In the genomic region with DNA sequence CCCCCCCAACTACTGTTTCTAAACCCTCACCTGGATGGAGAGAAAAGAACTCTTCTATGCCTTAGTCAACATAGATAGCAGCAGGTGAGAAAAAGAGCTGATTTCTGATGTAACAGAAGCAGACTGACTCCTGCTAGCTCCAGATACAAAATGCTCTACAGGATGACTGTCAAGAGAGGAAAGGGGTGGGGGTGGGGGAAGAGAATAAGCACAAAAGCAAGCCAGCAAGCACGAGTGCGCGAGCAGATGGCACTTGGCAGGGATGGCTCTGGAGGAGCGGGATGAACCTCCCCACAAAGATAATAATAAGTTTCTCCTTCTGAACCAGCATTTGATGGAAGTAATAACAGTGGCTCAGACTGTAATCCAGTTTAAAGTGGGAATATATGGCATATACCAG, we compare ENCODE assay signal across 13 cellular contexts. TPM values are rescaled to one million over a fixed set of nuclear protein-coding genes. Genes with fewer than 3 reads are reported as not detected.
DNase-seq lines count a peak whose midpoint lies in the region; ATAC-seq, FAIRE-seq and TF ChIP-seq lines count a peak whose summit lies in the region.
"Had no signal": no experiment of that assay in that cellular context is flagged by ENCODE, and none has a peak within 500 bp of the region (broad histone marks: within the 10 kb centered on the region; RNA-seq: fewer than 3 reads in every experiment).

No MANE protein-coding gene starts in this region.

- no peak for TF ChIP-seq RAD21 in H1 (IDR thresholded peaks at IDR 0.05 in 1 of 2, conservative IDR thresholded peaks at IDR 0.05 in 1 of 2; ENCODE audit: low read depth in 2 of 2, low read length in 2 of 2)

- TF ChIP-seq EP300 in H1 (IDR thresholded peaks at IDR 0.05; ENCODE audit: borderline replicate concordance in 1 of 2, low read depth in 2 of 2, low read length in 2 of 2): no peak

- H3K4me3 ChIP-seq in LNCaP clone FGC (ENCODE audit: low read depth, low read length) (0 out of 2 replicates have a peak overlapping the region, but pooled peaks have one; percentile 13), H1 (ENCODE audit: extremely low read depth in 1 of 4, insufficient read depth in 2 of 4, low read depth in 3 of 4, low read length in 4 of 4) (peak overlapping the region in 1 of 4 experiments; percentile 23; a peak in 1 of 8 replicates), psoas muscle (no peak overlapping the region)
- H3K4me3 ChIP-seq: lower lobe of right lung had no signal

- ATAC-seq in psoas muscle (peak; percentile 70 to 87 (median 78)), HG03095 (IDR thresholded peaks at IDR 0.05; ENCODE audit: unreplicated experiment) (no peak)
- ATAC-seq: lower lobe of right lung had no signal

- H3K36me3 ChIP-seq in H1 (ENCODE audit: control insufficient read depth in 2 of 4, insufficient read depth in 4 of 4, low read length in 3 of 4) (peaks cover 0 to 3% (median under 1%) of the 10 kb centered on the region in 4 experiments; a peak in 2 of 8 replicates), psoas muscle (ENCODE audit: insufficient read depth in 1 of 2, low read depth in 1 of 2) (peaks cover 5 to 25% of the 10 kb centered on the region in 2 donors)

- POLR2A ChIA-PET in H1 (lab: Charles Lee; ENCODE audit: partially characterized antibody): interaction anchor here (1.0 to 1.9 kb wide), 6 partner anchors 10 to 152 kb away, joined by 3 to 7 read pairs (median 4); no protein-coding TSS in a partner anchor

- no peak overlapping the region for H4K5ac ChIP-seq in H1 (ENCODE audit: insufficient read length, low read depth, low read length)

- no peak overlapping the region for H4K91ac ChIP-seq in H1 (replicated peaks; ENCODE audit: insufficient read length, low read length)

- no peak overlapping the region for H2AK5ac ChIP-seq in H1 (ENCODE audit: low read depth, low read length)

- no peak overlapping the region for H3K4ac ChIP-seq in H1 (replicated peaks; ENCODE audit: insufficient read length, low read depth, low read length)

- no peak for TF ChIP-seq POLR2A in H1 (IDR thresholded peaks at IDR 0.05; ENCODE audit: control extremely low read depth in 1 of 2, low read depth in 2 of 2, low read length in 2 of 2)

- no peak overlapping the region for H2BK12ac ChIP-seq in H1 (ENCODE audit: low read depth, low read length)

- no peak overlapping the region for H3K18ac ChIP-seq in H1 (ENCODE audit: extremely low read depth, low read length)

- DNase-seq in LNCaP clone FGC (ENCODE audit: low read depth): no peak
- peak; percentile 67 to 84 for DNase-seq in NCI-H446 (lab: John Stamatoyannopoulos, UW)
- no peak for DNase-seq in H1 (ENCODE audit: low read depth in 1 of 2, low spot score in 2 of 2)
- DNase-seq in psoas muscle: peak in 1 of 2 donors; percentile 73
- no peak for DNase-seq in MV-4-11 (lab: John Stamatoyannopoulos, UW)
- no peak for DNase-seq in OCI-M1 (lab: John Stamatoyannopoulos, UW)
- DNase-seq in epidermal melanocyte (ENCODE audit: insufficient read length, low spot score): no peak
- DNase-seq: activated naive CD4-positive, alpha-beta T cell treated with Interleukin-2 at 50 U/mL for 16 hours; lower lobe of right lung; NCI-H226; SK-N-SH had no signal

- no peak overlapping the region for H3K9ac ChIP-seq in H1 (replicated peaks in 1 of 4; ENCODE audit: extremely low read depth in 1 of 4, low read depth in 3 of 4, low read length in 3 of 4)
- H3K9ac ChIP-seq: parathyroid adenoma, SK-N-SH had no signal

- WGBS in H1 (ENCODE audit: extremely low coverage in 1 of 2, insufficient coverage in 1 of 2, insufficient read length in 1 of 2, insufficient replicate concordance in 2 of 2, low coverage in 1 of 2, low lambda C conversion rate in 2 of 2, missing lambda C conversion rate in 1 of 2), 2 experiments: 50% methylated on average over 4 of the region's 4 CpGs; no CpG with 5 or more reads in 1 of the 2 experiments
- 6 to 46% (median 29%) methylated on average over 4 of the region's 4 CpGs for WGBS in psoas muscle, 3 donors

- H3K4me1 ChIP-seq in H1 (replicated peaks in 1 of 4; ENCODE audit: control insufficient read depth in 3 of 4, insufficient read depth in 4 of 4, low read length in 3 of 4) (peaks cover 2 to 19% (median 9%) of the 10 kb centered on the region in 4 experiments; a peak in 5 of 7 replicates), psoas muscle (peaks cover 71% of the 10 kb centered on the region)

- H3K27me3 ChIP-seq in H1 (replicated peaks in 1 of 4; ENCODE audit: control insufficient read depth in 3 of 4, extremely low read depth in 1 of 4, insufficient read depth in 3 of 4, low read length in 3 of 4) (no peaks in the 10 kb centered on the region), psoas muscle (ENCODE audit: insufficient read depth in 3 of 3, low read length in 2 of 3) (no peaks in the 10 kb centered on the region)

- H4K8ac ChIP-seq in H1 (ENCODE audit: extremely low read depth, insufficient read depth, low read length): no peak overlapping the region

- no peaks in the 10 kb centered on the region for H3K9me3 ChIP-seq in H1 (ENCODE audit: insufficient read depth in 2 of 2, low read depth in 1 of 2, low read length in 1 of 2)
- H3K9me3 ChIP-seq in psoas muscle: no peaks in the 10 kb centered on the region
- H3K9me3 ChIP-seq: lower lobe of right lung, SK-N-SH had no signal

- no peak overlapping the region for H3K23ac ChIP-seq in H1 (ENCODE audit: insufficient read length)

- peaks cover 0 to 9% of the 10 kb centered on the region in 2 experiments for H4K20me1 ChIP-seq in H1 (replicated peaks in 1 of 2; ENCODE audit: control insufficient read depth in 1 of 2, insufficient read depth in 2 of 2, low read length in 2 of 2)

- H3K14ac ChIP-seq in H1 (ENCODE audit: insufficient read length): no peak overlapping the region

- no peak overlapping the region for H2BK20ac ChIP-seq in H1 (ENCODE audit: low read length)

- no peak overlapping the region for H3K56ac ChIP-seq in H1 (replicated peaks; ENCODE audit: insufficient read length, low read depth, low read length)

- no peak overlapping the region for H2BK15ac ChIP-seq in H1 (ENCODE audit: low read length)

- intact Hi-C loops in psoas muscle (cut with DNase I): loop anchor here in 1 of 2 donors (10.0 kb wide), 1 partner anchor 437 kb away; no protein-coding TSS in a partner anchor

- peaks cover 2% of the 10 kb centered on the region; the same call in 1 of the 2 replicates for H3K23me2 ChIP-seq in H1 (ENCODE audit: low read depth, low read length)

- no peak overlapping the region for H2AFZ ChIP-seq in H1 (ENCODE audit: low read length)
- H2AFZ ChIP-seq: parathyroid adenoma had no signal

- no peak overlapping the region for H2BK120ac ChIP-seq in H1 (replicated peaks; ENCODE audit: low read depth, low read length)

- no peak for TF ChIP-seq CTCF in LNCaP clone FGC (IDR thresholded peaks at IDR 0.05; ENCODE audit: control insufficient read depth, extremely low read depth, insufficient read depth)
- TF ChIP-seq CTCF in H1 (IDR thresholded peaks at IDR 0.05; ENCODE audit: control extremely low read depth in 1 of 3, insufficient read depth in 1 of 3, low read depth in 1 of 3, low read length in 3 of 3): no peak
- no peak for TF ChIP-seq CTCF in psoas muscle (IDR thresholded peaks at IDR 0.05)

- H3K4me2 ChIP-seq in H1 (ENCODE audit: insufficient read depth in 1 of 2, low read depth in 2 of 2, low read length in 2 of 2): peak overlapping the region; percentile 34 to 38

- H3K79me1 ChIP-seq in H1 (ENCODE audit: low read depth, low read length): no peaks in the 10 kb centered on the region

- CTCF ChIA-PET in H1 (lab: Charles Lee; ENCODE audit: partially characterized antibody): interaction anchor here (0.5 to 3.5 kb wide), 9 partner anchors 8 to 667 kb away, joined by 3 to 14 read pairs (median 5); no protein-coding TSS in a partner anchor

- no peak overlapping the region for H2BK5ac ChIP-seq in H1 (ENCODE audit: low read depth, low read length)

- no peak for FAIRE-seq in H1 (lab: Jason Lieb, UNC)

- H3K79me2 ChIP-seq in H1 (ENCODE audit: control insufficient read depth in 1 of 2, insufficient read depth in 2 of 2, low read length in 2 of 2): peaks cover 0 to 43% of the 10 kb centered on the region in 2 experiments; a peak in 2 of 4 replicates

- no peak overlapping the region for H3K27ac ChIP-seq in H1 (ENCODE audit: low read depth, low read length)
- H3K27ac ChIP-seq in psoas muscle: peak overlapping the region; percentile 66
- H3K27ac ChIP-seq: lower lobe of right lung, parathyroid adenoma had no signal

TF ChIP-seq in H1, 55 proteins besides CTCF, POLR2A, EP300 and RAD21 (continues in another document):
- no peak for TF ChIP-seq CBX8 (IDR thresholded peaks at IDR 0.05; ENCODE audit: borderline replicate concordance, low read depth, low read length)
- no peak for TF ChIP-seq CREB1 (IDR thresholded peaks at IDR 0.05)
- TF ChIP-seq TCF12 (IDR thresholded peaks at IDR 0.05; ENCODE audit: low read depth, low read length): no peak
- TF ChIP-seq JUN (IDR thresholded peaks at IDR 0.05; ENCODE audit: low read depth, low read length): no peak
- no peak for TF ChIP-seq ZNF274 (IDR thresholded peaks at IDR 0.05; ENCODE audit: borderline replicate concordance, extremely low read depth, low read length)
- TF ChIP-seq KDM4A (IDR thresholded peaks at IDR 0.05; ENCODE audit: low read depth, low read length, severe bottlenecking): no peak
- TF ChIP-seq SIN3A (conservative IDR thresholded peaks at IDR 0.05 in 1 of 2, IDR thresholded peaks at IDR 0.05 in 1 of 2; ENCODE audit: low read depth in 1 of 2, low read length in 2 of 2): 0 out of 4 replicates have a peak, but pooled peaks of 1 of the 2 experiments have one; percentile 21
- TF ChIP-seq, protein P1, sequence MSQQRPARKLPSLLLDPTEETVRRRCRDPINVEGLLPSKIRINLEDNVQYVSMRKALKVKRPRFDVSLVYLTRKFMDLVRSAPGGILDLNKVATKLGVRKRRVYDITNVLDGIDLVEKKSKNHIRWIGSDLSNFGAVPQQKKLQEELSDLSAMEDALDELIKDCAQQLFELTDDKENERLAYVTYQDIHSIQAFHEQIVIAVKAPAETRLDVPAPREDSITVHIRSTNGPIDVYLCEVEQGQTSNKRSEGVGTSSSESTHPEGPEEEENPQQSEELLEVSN (IDR thresholded peaks at IDR 0.05): no peak
- TF ChIP-seq JUND (IDR thresholded peaks at IDR 0.05; ENCODE audit: low read length): peak; percentile 4; the same call in 1 of the 2 replicates
- 0 out of 2 replicates have a peak, but pooled peaks have one; percentile 20 for TF ChIP-seq TAF1 (IDR thresholded peaks at IDR 0.05; ENCODE audit: low read depth, low read length)

RNA-seq across cellular contexts. Expression of gene SPDEF, which starts 45.6 kb away (rescaled TPM):
- 0.15 TPM in 1 of 2 replicates, not detected in the other for total RNA-seq in H1 (2021; fragmentation: NEBNext Ultra II Directional; extraction: Animal tissue kit (Norgen Biotek cat#: 25700))
- polyA plus RNA-seq in H1 (2011; rRNA removed) (0.30 TPM in 2 replicates), psoas muscle (under 1 TPM; 0.03 to 0.22 (median 0.21) TPM)
- polyA plus RNA-seq in H1 (2011; cell fraction: cytosol; rRNA removed): 0.45 TPM
- 0.87 TPM for polyA plus RNA-seq in H1 (2011; cell fraction: nucleus; rRNA removed)
- polyA plus RNA-seq in H1 (2012, experiment 1 of 2): 0.15 to 0.36 TPM (median 0.19 TPM) in 3 of 4 replicates, not detected in the other
- not detected for polyA plus RNA-seq in H1 (2012, experiment 2 of 2)
- polyA plus RNA-seq in H1 (2013, experiment 1 of 2): 0.06 TPM
- polyA plus RNA-seq in H1 (2013, experiment 2 of 2): 0.06 TPM
- not detected in 2 replicates for polyA minus RNA-seq in H1 (2011; rRNA and poly(A)+ RNA removed)
- not detected for polyA minus RNA-seq in H1 (2011; cell fraction: cytosol; rRNA and poly(A)+ RNA removed)
- polyA minus RNA-seq in H1 (2011; cell fraction: nucleus; rRNA and poly(A)+ RNA removed): 0.40 TPM
- total RNA-seq in psoas muscle: under 1 TPM in 2 of 4 donors, not detected in 2; 0.19 to 0.22 TPM

Comparison
In these comparisons a context has a peak if more than half of its experiments do, and no peak if none do; other contexts are left out.
1. DNase-seq: peak in NCI-H446 (2 of 2); none in LNCaP clone FGC (single experiment), H1 (0 of 2), MV-4-11 (single experiment), OCI-M1 (single experiment) and epidermal melanocyte (single experiment).